In the genomic region with DNA sequence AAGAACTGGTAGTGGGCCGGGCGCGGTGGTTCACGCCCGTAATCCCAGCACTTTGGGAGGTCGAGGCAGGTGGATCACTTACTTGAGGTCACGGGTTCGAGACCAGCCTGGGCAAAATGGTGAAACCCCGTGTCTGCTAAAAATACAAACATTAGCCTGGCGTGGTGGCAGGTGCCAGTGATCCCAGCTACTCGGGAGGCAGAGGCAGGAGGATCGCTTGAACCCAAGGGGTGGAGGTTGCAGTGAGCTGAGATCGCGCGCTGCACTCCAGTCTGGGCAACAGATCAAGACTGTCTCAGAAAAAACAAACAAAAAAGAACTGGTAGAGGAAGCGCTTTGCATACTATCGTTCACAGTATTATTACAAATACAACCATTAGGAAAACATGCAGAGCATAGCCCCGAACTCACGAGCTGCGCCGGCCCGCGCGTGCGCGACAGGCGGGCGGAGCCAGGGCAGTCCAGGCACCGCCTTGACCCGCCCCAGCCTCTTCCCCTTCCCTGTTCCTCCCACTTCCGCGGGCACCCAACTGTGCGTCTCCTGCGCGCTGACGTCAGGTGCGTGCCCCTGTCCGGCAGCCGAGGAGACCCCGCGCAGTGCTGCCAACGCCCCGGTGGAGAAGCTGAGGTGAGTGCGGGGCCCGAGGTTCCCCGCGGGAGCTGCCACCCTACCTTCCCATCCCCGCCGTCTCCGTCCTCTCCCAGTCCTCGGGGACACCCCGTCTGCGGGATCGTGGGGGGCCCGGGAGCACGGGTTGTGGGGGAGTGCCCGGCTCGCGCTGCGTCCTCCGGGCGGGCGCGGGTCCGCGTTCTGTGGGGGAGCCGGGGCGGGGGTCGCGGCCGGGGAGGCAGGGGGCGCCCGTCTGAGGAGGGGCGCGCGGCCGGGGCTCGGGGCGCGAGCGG, we compare ENCODE assay signal across 1 cellular context.
TF ChIP-seq lines count a peak whose summit lies in the region.

Gene CDC42 (plus strand): TSS at position 595 of the 903 bp plus-strand sequence. CDS start 25,770 bp downstream, outside the sequence.

TF ChIP-seq in K562, 482 proteins besides CTCF, POLR2A, EP300 and RAD21 (continued from another document and continues in another):
- no peak; the same call in 1 of the 2 replicates for TF ChIP-seq NFIC (IDR thresholded peaks at IDR 0.05)
- 0 out of 2 replicates have a peak, but pooled peaks have one; percentile 24 for TF ChIP-seq ETS1 (conservative IDR thresholded peaks at IDR 0.05; ENCODE audit: control insufficient read depth, low read depth, low read length)
- TF ChIP-seq, protein P1, sequence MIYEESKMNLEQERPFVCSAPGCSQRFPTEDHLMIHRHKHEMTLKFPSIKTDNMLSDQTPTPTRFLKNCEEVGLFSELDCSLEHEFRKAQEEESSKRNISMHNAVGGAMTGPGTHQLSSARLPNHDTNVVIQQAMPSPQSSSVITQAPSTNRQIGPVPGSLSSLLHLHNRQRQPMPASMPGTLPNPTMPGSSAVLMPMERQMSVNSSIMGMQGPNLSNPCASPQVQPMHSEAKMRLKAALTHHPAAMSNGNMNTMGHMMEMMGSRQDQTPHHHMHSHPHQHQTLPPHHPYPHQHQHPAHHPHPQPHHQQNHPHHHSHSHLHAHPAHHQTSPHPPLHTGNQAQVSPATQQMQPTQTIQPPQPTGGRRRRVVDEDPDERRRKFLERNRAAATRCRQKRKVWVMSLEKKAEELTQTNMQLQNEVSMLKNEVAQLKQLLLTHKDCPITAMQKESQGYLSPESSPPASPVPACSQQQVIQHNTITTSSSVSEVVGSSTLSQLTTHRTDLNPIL (CRISPR knock-in tag; IDR thresholded peaks at IDR 0.05), result no peak
- TF ChIP-seq ELF2 (CRISPR knock-in tag; IDR thresholded peaks at IDR 0.05), result peak; percentile 74
- no peak for TF ChIP-seq SRSF9 (IDR thresholded peaks at IDR 0.05; ENCODE audit: borderline replicate concordance, low read depth, low read length)
- no peak for TF ChIP-seq PURB (CRISPR knock-in tag; IDR thresholded peaks at IDR 0.05; ENCODE audit: low read depth)
- TF ChIP-seq GABPB2 (CRISPR knock-in tag; conservative IDR thresholded peaks at IDR 0.05), result no peak
- TF ChIP-seq COPS2 (conservative IDR thresholded peaks at IDR 0.05), result no peak
- TF ChIP-seq RBM15 (IDR thresholded peaks at IDR 0.05; ENCODE audit: insufficient read depth, low read length), result no peak
- TF ChIP-seq MAFG (tag; conservative IDR thresholded peaks at IDR 0.05), result no peak
- TF ChIP-seq, protein P2, sequence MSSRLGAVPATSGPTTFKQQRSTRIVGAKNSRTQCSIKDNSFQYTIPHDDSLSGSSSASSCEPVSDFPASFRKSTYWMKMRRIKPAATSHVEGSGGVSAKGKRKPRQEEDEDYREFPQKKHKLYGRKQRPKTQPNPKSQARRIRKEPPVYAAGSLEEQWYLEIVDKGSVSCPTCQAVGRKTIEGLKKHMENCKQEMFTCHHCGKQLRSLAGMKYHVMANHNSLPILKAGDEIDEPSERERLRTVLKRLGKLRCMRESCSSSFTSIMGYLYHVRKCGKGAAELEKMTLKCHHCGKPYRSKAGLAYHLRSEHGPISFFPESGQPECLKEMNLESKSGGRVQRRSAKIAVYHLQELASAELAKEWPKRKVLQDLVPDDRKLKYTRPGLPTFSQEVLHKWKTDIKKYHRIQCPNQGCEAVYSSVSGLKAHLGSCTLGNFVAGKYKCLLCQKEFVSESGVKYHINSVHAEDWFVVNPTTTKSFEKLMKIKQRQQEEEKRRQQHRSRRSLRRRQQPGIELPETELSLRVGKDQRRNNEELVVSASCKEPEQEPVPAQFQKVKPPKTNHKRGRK (tag; IDR thresholded peaks at IDR 0.05), result no peak
- TF ChIP-seq HSF4 (CRISPR knock-in tag; IDR thresholded peaks at IDR 0.05; ENCODE audit: borderline replicate concordance), result no peak
- peak; percentile 19 for TF ChIP-seq PCBP1 (IDR thresholded peaks at IDR 0.05; ENCODE audit: low read depth, low read length, poor library complexity, severe bottlenecking)
- TF ChIP-seq RBM34 (IDR thresholded peaks at IDR 0.05; ENCODE audit: borderline replicate concordance, insufficient read depth, low read length), result peak; percentile 20; the same call in 1 of the 2 replicates
- TF ChIP-seq NR2C1 (IDR thresholded peaks at IDR 0.05), result no peak
- TF ChIP-seq NR2C1 (tag; IDR thresholded peaks at IDR 0.05), result no peak
- TF ChIP-seq CBX8 (IDR thresholded peaks at IDR 0.05; ENCODE audit: borderline replicate concordance, extremely low read depth, low read depth, low read length, poor library complexity, severe bottlenecking), result no peak
- no peak for TF ChIP-seq XRCC4 (IDR thresholded peaks at IDR 0.05; ENCODE audit: extremely low read depth, insufficient read depth, insufficient read length)
- TF ChIP-seq, protein P3, sequence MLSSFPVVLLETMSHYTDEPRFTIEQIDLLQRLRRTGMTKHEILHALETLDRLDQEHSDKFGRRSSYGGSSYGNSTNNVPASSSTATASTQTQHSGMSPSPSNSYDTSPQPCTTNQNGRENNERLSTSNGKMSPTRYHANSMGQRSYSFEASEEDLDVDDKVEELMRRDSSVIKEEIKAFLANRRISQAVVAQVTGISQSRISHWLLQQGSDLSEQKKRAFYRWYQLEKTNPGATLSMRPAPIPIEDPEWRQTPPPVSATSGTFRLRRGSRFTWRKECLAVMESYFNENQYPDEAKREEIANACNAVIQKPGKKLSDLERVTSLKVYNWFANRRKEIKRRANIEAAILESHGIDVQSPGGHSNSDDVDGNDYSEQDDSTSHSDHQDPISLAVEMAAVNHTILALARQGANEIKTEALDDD (IDR thresholded peaks at IDR 0.05), result no peak
- peak; percentile 18 for TF ChIP-seq PRDM10 (IDR thresholded peaks at IDR 0.05; ENCODE audit: partially characterized antibody)
- no peak for TF ChIP-seq SNRNP70 (optimal IDR thresholded peaks at IDR 0.05; ENCODE audit: low read depth, low read length)
- TF ChIP-seq ETV6 (IDR thresholded peaks at IDR 0.05; ENCODE audit: borderline replicate concordance in 1 of 2, low read depth in 2 of 2, low read length in 1 of 2), result 0 out of 4 replicates have a peak, but pooled peaks of 1 of the 2 experiments have one; percentile 17
- no peak for TF ChIP-seq ETV6 (CRISPR knock-in tag; IDR thresholded peaks at IDR 0.05; ENCODE audit: borderline replicate concordance)
- TF ChIP-seq TRIM25 (IDR thresholded peaks at IDR 0.05; ENCODE audit: borderline replicate concordance), result no peak
- no peak for TF ChIP-seq ZKSCAN8 (CRISPR knock-in tag; IDR thresholded peaks at IDR 0.05)
- no peak for TF ChIP-seq HOXB6 (CRISPR knock-in tag; IDR thresholded peaks at IDR 0.05; ENCODE audit: borderline replicate concordance)
- TF ChIP-seq, protein P4, sequence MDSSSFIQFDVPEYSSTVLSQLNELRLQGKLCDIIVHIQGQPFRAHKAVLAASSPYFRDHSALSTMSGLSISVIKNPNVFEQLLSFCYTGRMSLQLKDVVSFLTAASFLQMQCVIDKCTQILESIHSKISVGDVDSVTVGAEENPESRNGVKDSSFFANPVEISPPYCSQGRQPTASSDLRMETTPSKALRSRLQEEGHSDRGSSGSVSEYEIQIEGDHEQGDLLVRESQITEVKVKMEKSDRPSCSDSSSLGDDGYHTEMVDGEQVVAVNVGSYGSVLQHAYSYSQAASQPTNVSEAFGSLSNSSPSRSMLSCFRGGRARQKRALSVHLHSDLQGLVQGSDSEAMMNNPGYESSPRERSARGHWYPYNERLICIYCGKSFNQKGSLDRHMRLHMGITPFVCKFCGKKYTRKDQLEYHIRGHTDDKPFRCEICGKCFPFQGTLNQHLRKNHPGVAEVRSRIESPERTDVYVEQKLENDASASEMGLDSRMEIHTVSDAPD (CRISPR knock-in tag; IDR thresholded peaks at IDR 0.05), result no peak
- TF ChIP-seq SOX6 (IDR thresholded peaks at IDR 0.05), result no peak; the same call in 1 of the 2 replicates
- no peak for TF ChIP-seq U2AF1 (optimal IDR thresholded peaks at IDR 0.05; ENCODE audit: low read depth, low read length)
- no peak for TF ChIP-seq FOS (IDR thresholded peaks at IDR 0.05; ENCODE audit: extremely low read depth, insufficient read length)
- no peak for TF ChIP-seq ZNF717 (CRISPR knock-in tag; IDR thresholded peaks at IDR 0.05)
- TF ChIP-seq DMBX1 (CRISPR knock-in tag; IDR thresholded peaks at IDR 0.05; ENCODE audit: borderline replicate concordance), result no peak
- TF ChIP-seq, protein P5, sequence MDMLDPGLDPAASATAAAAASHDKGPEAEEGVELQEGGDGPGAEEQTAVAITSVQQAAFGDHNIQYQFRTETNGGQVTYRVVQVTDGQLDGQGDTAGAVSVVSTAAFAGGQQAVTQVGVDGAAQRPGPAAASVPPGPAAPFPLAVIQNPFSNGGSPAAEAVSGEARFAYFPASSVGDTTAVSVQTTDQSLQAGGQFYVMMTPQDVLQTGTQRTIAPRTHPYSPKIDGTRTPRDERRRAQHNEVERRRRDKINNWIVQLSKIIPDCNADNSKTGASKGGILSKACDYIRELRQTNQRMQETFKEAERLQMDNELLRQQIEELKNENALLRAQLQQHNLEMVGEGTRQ (CRISPR knock-in tag; IDR thresholded peaks at IDR 0.05), result no peak
- no peak for TF ChIP-seq ZNF184 (CRISPR knock-in tag; IDR thresholded peaks at IDR 0.05)
- TF ChIP-seq TCFL5 (CRISPR knock-in tag; conservative IDR thresholded peaks at IDR 0.05), result no peak
- TF ChIP-seq ZC3H8 (IDR thresholded peaks at IDR 0.05), result no peak
- TF ChIP-seq TCF7 (IDR thresholded peaks at IDR 0.05; ENCODE audit: borderline replicate concordance), result 0 out of 2 replicates have a peak, but pooled peaks have one; percentile 8
